In the genomic region with DNA sequence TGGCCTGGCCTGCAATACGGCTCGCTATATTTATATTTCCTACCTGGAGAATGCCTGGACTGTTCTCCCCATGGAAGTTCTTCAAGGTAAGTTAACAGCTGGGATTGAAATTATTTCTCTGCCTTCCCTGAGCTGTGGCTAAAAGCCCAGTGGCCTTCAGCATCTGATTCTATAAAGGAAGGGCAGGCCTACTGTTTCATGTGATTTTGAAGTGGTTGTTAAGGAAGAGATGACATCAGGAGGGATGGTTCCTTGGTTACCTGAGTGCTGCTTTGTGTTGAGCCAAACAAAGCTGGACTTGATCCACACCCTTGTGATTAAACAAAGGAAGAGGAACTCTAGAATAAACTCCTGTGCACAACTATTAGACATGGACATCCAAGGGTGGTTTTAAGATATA, we compare ENCODE assay signal across 8 cellular contexts.
A peak's percentile ranks its signal among the peaks of the same experiment; 100 is the strongest.
DNase-seq lines count a peak whose midpoint lies in the region; TF ChIP-seq lines count a peak whose summit lies in the region.

No MANE protein-coding gene starts in this region.

- no peak for TF ChIP-seq CTCF in breast epithelium (IDR thresholded peaks at IDR 0.05)

- WGBS in mesenchymal stem cell, result 100% methylated on average over 2 of the region's 2 CpGs

- no peak overlapping the region for H3K14ac ChIP-seq in mesenchymal stem cell (ENCODE audit: low read length in 2 of 2)

- H3K79me1 ChIP-seq in mesenchymal stem cell (replicated peaks; ENCODE audit: low read length, poor library complexity, severe bottlenecking), result no peaks in the 10 kb centered on the region

- peak; percentile 94 for DNase-seq in DMS153 treated with DMSO at 0.1 percent for 48 hours (lab: John Stamatoyannopoulos, UW; ENCODE audit: unreplicated experiment)
- DNase-seq in NCI-H2107 treated with DMSO at 0.1 percent for 48 hours (lab: John Stamatoyannopoulos, UW; ENCODE audit: unreplicated experiment), result peak; percentile 87
- peak in 1 of 2 donors; percentile 62 for DNase-seq in breast epithelium (ENCODE audit: low spot score in 2 of 2)
- DNase-seq in mesenchymal stem cell, result peak; percentile 79
- no peak for DNase-seq in activated gamma-delta T cell treated with Interleukin-2 at 50 U/mL for 16 hours
- DNase-seq in stimulated activated CD4-positive, alpha-beta T cell treated with anti-CD3 and anti-CD28 coated beads, Interleukin-4, amount 100 ng/mL, for 1 hour, result no peak
- DNase-seq in activated CD8-positive, alpha-beta memory T cell treated with anti-CD3 and anti-CD28 coated beads for 24 hours, result no peak
- no peak for DNase-seq in hippocampal formation (lab: John Stamatoyannopoulos, UW)

- no peak overlapping the region for H3K4me2 ChIP-seq in mesenchymal stem cell (ENCODE audit: low read length, poor library complexity, severe bottlenecking)

- H3K4ac ChIP-seq in mesenchymal stem cell (ENCODE audit: low read depth in 1 of 2, low read length in 2 of 2), result peak overlapping the region in 1 of 2 experiments; percentile 82

- no peak overlapping the region for H2BK5ac ChIP-seq in mesenchymal stem cell (ENCODE audit: low read depth, low read length, poor library complexity, severe bottlenecking)

- H3K36me3 ChIP-seq in breast epithelium (no peaks in the 10 kb centered on the region), mesenchymal stem cell (ENCODE audit: control insufficient read depth in 1 of 2, insufficient read depth in 2 of 2, low read depth in 1 of 2, low read length in 2 of 2) (no peaks in the 10 kb centered on the region)

- intact Hi-C loops in breast epithelium (cut with DNase I; ENCODE audit: low total_unique reads), result no loop called here

- peak overlapping the region; percentile 91 for H3K9ac ChIP-seq in mesenchymal stem cell (ENCODE audit: low read length)

- H3K4me1 ChIP-seq in breast epithelium (peaks cover 0 to 9% of the 10 kb centered on the region in 2 donors), mesenchymal stem cell (ENCODE audit: control insufficient read depth, insufficient read depth, low read depth, low read length) (peaks cover 3% of the 10 kb centered on the region)

- no peak for TF ChIP-seq POLR2A in breast epithelium (IDR thresholded peaks at IDR 0.05)

- H3K23ac ChIP-seq in mesenchymal stem cell (ENCODE audit: low read length in 2 of 2), result no peak overlapping the region

- no peak overlapping the region for H2AFZ ChIP-seq in mesenchymal stem cell (ENCODE audit: low read depth, low read length)

- peak overlapping the region; percentile 54 to 89 for H2BK12ac ChIP-seq in mesenchymal stem cell (ENCODE audit: low read length in 2 of 2)

- no peak overlapping the region for H2BK15ac ChIP-seq in mesenchymal stem cell (ENCODE audit: low read depth, poor library complexity, severe bottlenecking)

- H3K4me3 ChIP-seq in breast epithelium (no peak overlapping the region), mesenchymal stem cell (ENCODE audit: insufficient read depth in 1 of 2, low read depth in 1 of 2, low read length in 2 of 2) (no peak overlapping the region)

- H3K9me3 ChIP-seq in breast epithelium (no peaks in the 10 kb centered on the region), mesenchymal stem cell (ENCODE audit: control insufficient read depth, low read length) (no peaks in the 10 kb centered on the region)

- no peak overlapping the region for H2BK120ac ChIP-seq in mesenchymal stem cell (ENCODE audit: low read depth, low read length)

- H3K27me3 ChIP-seq in breast epithelium (no peaks in the 10 kb centered on the region), mesenchymal stem cell (ENCODE audit: control insufficient read depth in 1 of 2, insufficient read depth in 1 of 2, low read length in 2 of 2) (no peaks in the 10 kb centered on the region)

- H3K27ac ChIP-seq in breast epithelium (peak overlapping the region; percentile 89 to 92), mesenchymal stem cell (ENCODE audit: low read length, poor library complexity, severe bottlenecking) (no peak overlapping the region)

- H4K8ac ChIP-seq in mesenchymal stem cell (ENCODE audit: low read length), result no peak overlapping the region

- H2AK5ac ChIP-seq in mesenchymal stem cell (ENCODE audit: low read length, severe bottlenecking), result peak overlapping the region; percentile 42

- H4K91ac ChIP-seq in mesenchymal stem cell (ENCODE audit: low read length), result peak overlapping the region; percentile 50

- H3K18ac ChIP-seq in mesenchymal stem cell (ENCODE audit: low read depth in 1 of 2, low read length in 2 of 2), result peak overlapping the region; percentile 13 to 91

Comparison
In these comparisons a context has a peak if more than half of its experiments do, and no peak if none do; other contexts are left out.
1. DNase-seq: peak in DMS153 treated with DMSO at 0.1 percent for 48 hours (single experiment), NCI-H2107 treated with DMSO at 0.1 percent for 48 hours (single experiment) and mesenchymal stem cell (single experiment); none in activated gamma-delta T cell treated with Interleukin-2 at 50 U/mL for 16 hours (single experiment), stimulated activated CD4-positive, alpha-beta T cell treated with anti-CD3 and anti-CD28 coated beads, Interleukin-4, amount 100 ng/mL, for 1 hour (single experiment), activated CD8-positive, alpha-beta memory T cell treated with anti-CD3 and anti-CD28 coated beads for 24 hours (single experiment) and hippocampal formation (0 of 2).